Comparison of ENCODE assay signal across 31 cellular contexts in genomic region chr1:931380-932177, GRCh38. TPM values are rescaled to one million over a fixed set of nuclear protein-coding genes. Genes with fewer than 3 reads are reported as not detected.
DNase-seq lines count a peak whose midpoint lies in the region; ATAC-seq, FAIRE-seq and TF ChIP-seq lines count a peak whose summit lies in the region.
"Had no signal": no experiment of that assay in that cellular context is flagged by ENCODE, and none has a peak within 500 bp of the region (broad histone marks: within the 10 kb centered on the region; RNA-seq: fewer than 3 reads in every experiment).

No MANE protein-coding gene starts in this region.

- H3K4me3 ChIP-seq in HepG2 (replicated peaks in 1 of 3; ENCODE audit: insufficient read depth in 1 of 3, low read depth in 2 of 3, low read length in 3 of 3), result no peak overlapping the region
- no peak overlapping the region for H3K4me3 ChIP-seq in right lobe of liver
- H3K4me3 ChIP-seq in Panc1 (ENCODE audit: low read depth in 2 of 2, low read length in 2 of 2), result no peak overlapping the region
- no peak overlapping the region for H3K4me3 ChIP-seq in choroid plexus epithelial cell (ENCODE audit: low read depth, low read length)
- H3K4me3 ChIP-seq: colonic mucosa, gastroesophageal sphincter, mucosa of descending colon, tibial nerve had no signal

- no peak overlapping the region for H2AFZ ChIP-seq in HepG2 (ENCODE audit: low read length)

- TF ChIP-seq CTCF in HepG2 (CRISPR knock-in tag; IDR thresholded peaks at IDR 0.05) (no peak), right lobe of liver (IDR thresholded peaks at IDR 0.05) (no peak), Panc1 (IDR thresholded peaks at IDR 0.05) (no peak; the same call in 1 of the 2 replicates), choroid plexus epithelial cell (conservative IDR thresholded peaks at IDR 0.05; ENCODE audit: low read depth, low read length) (peak; percentile 16), type B pancreatic cell (conservative IDR thresholded peaks at IDR 0.05) (no peak), Calu3 (IDR thresholded peaks at IDR 0.05; ENCODE audit: unreplicated experiment) (no peak)

- no peaks in the 10 kb centered on the region for H3K9me3 ChIP-seq in HepG2 (ENCODE audit: low read length)
- no peaks in the 10 kb centered on the region for H3K9me3 ChIP-seq in right lobe of liver
- H3K9me3 ChIP-seq in Panc1 (ENCODE audit: control insufficient read depth, insufficient read depth, low read depth, low read length), result no peaks in the 10 kb centered on the region
- H3K9me3 ChIP-seq: colonic mucosa, gastroesophageal sphincter, mucosa of descending colon, tibial nerve had no signal

- POLR2A ChIA-PET in HepG2 (lab: Yijun Ruan, JAX), result no interaction called here
- POLR2A ChIA-PET in Panc1 (lab: Charles Lee), result no interaction called here

- no TSS peak for BruUV-seq in HepG2 (replicated peaks; lab: Mats Ljungman, UMichigan)
- no TSS peak for BruUV-seq in Panc1 (replicated peaks; lab: Mats Ljungman, UMichigan)
- no TSS peak for BruUV-seq in Calu3 (replicated peaks; lab: Mats Ljungman, UMichigan)

- TF ChIP-seq POLR2A in HepG2 (IDR thresholded peaks at IDR 0.05; ENCODE audit: insufficient read depth in 1 of 2, low read depth in 2 of 2, low read length in 2 of 2) (no peak), right lobe of liver (IDR thresholded peaks at IDR 0.05) (no peak)

- H3K4me2 ChIP-seq in HepG2 (ENCODE audit: low read depth, low read length), result no peak overlapping the region

- H3K36me3 Mint-ChIP-seq in type B pancreatic cell, result peaks cover under 1% of the 10 kb centered on the region
- peaks cover 11% of the 10 kb centered on the region for H3K36me3 Mint-ChIP-seq in Calu3 (ENCODE audit: insufficient read depth, unreplicated experiment)
- H3K36me3 Mint-ChIP-seq: activated naive CD8-positive, alpha-beta T cell treated with anti-CD3 and anti-CD28 coated beads, Interleukin-2, amount 10 ng/mL, durations not matched to agents 7 days and 5 days; CD8-positive, alpha-beta memory T cell had no signal

- no peak for TF ChIP-seq EP300 in HepG2 (IDR thresholded peaks at IDR 0.05; ENCODE audit: low read depth in 2 of 2, low read length in 2 of 2)
- TF ChIP-seq EP300 in HepG2 (CRISPR knock-in tag; IDR thresholded peaks at IDR 0.05; ENCODE audit: borderline replicate concordance), result no peak

- in situ Hi-C loops in HepG2 (cut with HindIII; ENCODE audit: extremely low pct_ligation_motif_present, low pct_unique_long_range_greater_than_20kb), result no loop called here
- in situ Hi-C loops in Panc1 (cut with HindIII; ENCODE audit: low pct_unique_long_range_greater_than_20kb, low sequenced_read_pairs), result no loop called here

- H3K27ac Mint-ChIP-seq in type B pancreatic cell, result no peak overlapping the region
- H3K27ac Mint-ChIP-seq in Calu3 (ENCODE audit: unreplicated experiment), result no peak overlapping the region
- H3K27ac Mint-ChIP-seq: activated naive CD8-positive, alpha-beta T cell treated with anti-CD3 and anti-CD28 coated beads, Interleukin-2, amount 10 ng/mL, durations not matched to agents 7 days and 5 days; activated T-helper 2 cell treated with anti-CD3 and anti-CD28 coated beads, Interferon-gamma antibody, Interleukin-2, Interleukin-4, amounts not matched to agents 10 μg/mL and 5 μg/mL and 100 μg/mL, durations not matched to agents 14 hours and 24 hours and 36 hours; stimulated activated naive CD8-positive, alpha-beta T cell treated with anti-CD3 and anti-CD28 coated beads, Interleukin-15, amount 100 ng/mL, for 72 hours had no signal

- peak overlapping the region; percentile 45 for H3K4me3 Mint-ChIP-seq in type B pancreatic cell
- H3K4me3 Mint-ChIP-seq in Calu3 (ENCODE audit: low read depth, unreplicated experiment), result no peak overlapping the region
- H3K4me3 Mint-ChIP-seq: activated naive CD8-positive, alpha-beta T cell treated with anti-CD3 and anti-CD28 coated beads, Interleukin-2, amount 10 ng/mL, durations not matched to agents 7 days and 5 days; CD8-positive, alpha-beta memory T cell; stimulated activated naive CD8-positive, alpha-beta T cell treated with anti-CD3 and anti-CD28 coated beads, Interleukin-15, amount 100 ng/mL, for 72 hours had no signal

- H3K36me3 ChIP-seq in HepG2 (replicated peaks in 1 of 2; ENCODE audit: control insufficient read depth in 1 of 2, insufficient read depth in 2 of 2, low read length in 2 of 2), result no peaks in the 10 kb centered on the region
- H3K36me3 ChIP-seq in right lobe of liver, result no peaks in the 10 kb centered on the region
- no peaks in the 10 kb centered on the region for H3K36me3 ChIP-seq in Panc1 (ENCODE audit: control insufficient read depth, insufficient read depth, low read length)
- H3K36me3 ChIP-seq: colonic mucosa, gastroesophageal sphincter, tibial nerve had no signal

- no peaks in the 10 kb centered on the region for H3K79me2 ChIP-seq in HepG2 (ENCODE audit: insufficient read depth, low read length)

- DNase-seq in HepG2 (ENCODE audit: low spot score) (no peak), right lobe of liver (no peak), Panc1 (ENCODE audit: low read depth, low spot score) (no peak), choroid plexus epithelial cell (ENCODE audit: low read depth) (no peak), type B pancreatic cell (ENCODE audit: extremely low spot score, unreplicated experiment) (no peak), AML-193 (lab: John Stamatoyannopoulos, UW) (no peak), Calu3 (no peak)
- DNase-seq: activated CD4-positive, alpha-beta T cell treated with anti-CD3 and anti-CD28 coated beads, Interleukin-2, amount 50 U/mL, for 4 hours; activated CD8-positive, alpha-beta memory T cell treated with anti-CD3 and anti-CD28 coated beads, Interleukin-2, amount 50 U/mL, for 48 hours; activated naive CD8-positive, alpha-beta T cell treated with anti-CD3 and anti-CD28 coated beads, Interleukin-2, amount 10 ng/mL, durations not matched to agents 7 days and 5 days; CD8-positive, alpha-beta memory T cell; colonic mucosa; GF-D8; KBM-7; MM.1S; mucosa of descending colon; NCI-H1417 treated with DMSO at 0.1 percent for 48 hours; NCI-H524; stimulated activated CD4-positive, alpha-beta T cell treated with anti-CD3 and anti-CD28 coated beads, Interleukin-4, amount 100 ng/mL, for 4 hours; stimulated activated naive CD8-positive, alpha-beta T cell treated with anti-CD3 and anti-CD28 coated beads, Interleukin-15, amount 100 ng/mL, for 72 hours; T-helper 2 cell had no signal

- H3K27me3 Mint-ChIP-seq in type B pancreatic cell, result peaks cover 40% of the 10 kb centered on the region
- H3K27me3 Mint-ChIP-seq in Calu3 (ENCODE audit: unreplicated experiment), result peaks cover 69% of the 10 kb centered on the region

- intact Hi-C loops in HepG2 (cut with micrococcal nuclease; ENCODE audit: unreplicated experiment) (no loop called here), right lobe of liver (cut with DNase I) (no loop called here), Panc1 (cut with micrococcal nuclease; ENCODE audit: unreplicated experiment) (no loop called here), Calu3 (cut with micrococcal nuclease; ENCODE audit: unreplicated experiment) (no loop called here)

- H3K4me1 Mint-ChIP-seq in type B pancreatic cell (ENCODE audit: unreplicated experiment) (peaks cover 15% of the 10 kb centered on the region), Calu3 (ENCODE audit: low read depth, unreplicated experiment) (peaks cover 16% of the 10 kb centered on the region)
- H3K4me1 Mint-ChIP-seq: stimulated activated naive CD8-positive, alpha-beta T cell treated with anti-CD3 and anti-CD28 coated beads, Interleukin-15, amount 100 ng/mL, for 72 hours had no signal

- ATAC-seq in HepG2 (peak; percentile 9; the same call in 2 of the 3 replicates), right lobe of liver (no peak), Panc1 (no peak), HG03520 (IDR thresholded peaks at IDR 0.05; ENCODE audit: unreplicated experiment) (no peak)
- ATAC-seq: gastroesophageal sphincter; mucosa of descending colon; sciatic nerve; stimulated activated naive CD8-positive, alpha-beta T cell treated with anti-CD3 and anti-CD28 coated beads, Interleukin-15, amount 100 ng/mL, for 72 hours had no signal

- 23% methylated on average over 11 of the region's 15 CpGs for WGBS in HepG2 (ENCODE audit: low lambda C conversion rate)
- 52% methylated on average over 14 of the region's 15 CpGs for WGBS in right lobe of liver (ENCODE audit: insufficient coverage, low coverage, low lambda C conversion rate, missing lambda C conversion rate)

- no peak for TF ChIP-seq RAD21 in HepG2 (CRISPR knock-in tag; IDR thresholded peaks at IDR 0.05)

- H3K4me1 ChIP-seq in HepG2 (ENCODE audit: insufficient read depth, low read length) (no peaks in the 10 kb centered on the region), right lobe of liver (peaks cover 0 to 6% (median 0%) of the 10 kb centered on the region in 4 donors), Panc1 (ENCODE audit: control insufficient read depth, insufficient read depth, low read length) (peaks cover 39% of the 10 kb centered on the region)
- H3K4me1 ChIP-seq: colonic mucosa had no signal

- no peaks in the 10 kb centered on the region for H3K9me3 Mint-ChIP-seq in type B pancreatic cell
- H3K9me3 Mint-ChIP-seq in Calu3 (ENCODE audit: low read depth, unreplicated experiment), result no peaks in the 10 kb centered on the region
- H3K9me3 Mint-ChIP-seq: activated naive CD8-positive, alpha-beta T cell treated with anti-CD3 and anti-CD28 coated beads, Interleukin-2, amount 10 ng/mL, durations not matched to agents 7 days and 5 days; activated T-helper 2 cell treated with anti-CD3 and anti-CD28 coated beads, Interferon-gamma antibody, Interleukin-2, Interleukin-4, amounts not matched to agents 10 μg/mL and 5 μg/mL and 100 μg/mL, durations not matched to agents 14 hours and 24 hours and 36 hours; CD8-positive, alpha-beta memory T cell; stimulated activated naive CD8-positive, alpha-beta T cell treated with anti-CD3 and anti-CD28 coated beads, Interleukin-15, amount 100 ng/mL, for 72 hours had no signal

- CTCF ChIA-PET in HepG2 (lab: Yijun Ruan, JAX; ENCODE audit: low intra/inter-chr PET ratio, low total read pairs), result no interaction called here
- CTCF ChIA-PET in Panc1 (lab: Charles Lee), result interaction anchor here (0.5 kb wide), 1 partner anchor 27 kb away, joined by 4 read pairs; no protein-coding TSS in a partner anchor
- CTCF ChIA-PET in Calu3 (lab: Charles Lee), result no interaction called here

- no peak for FAIRE-seq in HepG2 (lab: Jason Lieb, UNC)
- FAIRE-seq: endometrium, GM18507, islet of Langerhans had no signal

- H3K27me3 ChIP-seq in HepG2 (ENCODE audit: control insufficient read depth in 1 of 2, insufficient read depth in 2 of 2, low read length in 2 of 2), result peaks cover 36 to 87% of the 10 kb centered on the region in 2 experiments
- H3K27me3 ChIP-seq in right lobe of liver, result no peaks in the 10 kb centered on the region
- no peaks in the 10 kb centered on the region for H3K27me3 ChIP-seq in Panc1 (ENCODE audit: control insufficient read depth, insufficient read depth, low read length)

- no peaks in the 10 kb centered on the region for H4K20me1 ChIP-seq in HepG2 (ENCODE audit: insufficient read depth, low read length)

- H3K27ac ChIP-seq in HepG2 (ENCODE audit: extremely low read length, insufficient read depth, low read length), result no peak overlapping the region
- H3K27ac ChIP-seq in right lobe of liver, result no peak overlapping the region
- peak overlapping the region; percentile 29; the same call in 1 of the 2 replicates for H3K27ac ChIP-seq in Panc1 (ENCODE audit: low read length)
- H3K27ac ChIP-seq: colonic mucosa, gastroesophageal sphincter, tibial nerve had no signal

- H3K9ac ChIP-seq in HepG2 (ENCODE audit: insufficient read depth, low read depth, low read length), result no peak overlapping the region

RNA-seq across cellular contexts. Expression of gene SAMD11, which starts 7.9 kb away (rescaled TPM):
- total RNA-seq in HepG2 (2016; rRNA removed; fragmentation: Illumina TruSeq; extraction: Trizol), result 0.11 TPM in 1 of 2 replicates, not detected in the other
- total RNA-seq in HepG2 (2016; cell fraction: cytosol; rRNA removed; fragmentation: Illumina TruSeq; extraction: Trizol; ENCODE audit: low read depth), result not detected in 2 replicates
- 0.13 TPM in 1 of 2 replicates, not detected in the other for total RNA-seq in HepG2 (2016; cell fraction: insoluble cytoplasmic fraction; rRNA removed; fragmentation: Illumina TruSeq; extraction: Trizol)
- not detected in 2 replicates for total RNA-seq in HepG2 (2016; cell fraction: membrane; rRNA removed; fragmentation: Illumina TruSeq; extraction: Trizol)
- not detected in 2 replicates for total RNA-seq in HepG2 (2016; cell fraction: nucleus; rRNA removed; fragmentation: Illumina TruSeq; extraction: Trizol)
- 0.09 TPM in 1 of 2 replicates, not detected in the other for polyA plus RNA-seq in HepG2 (2011; rRNA removed)
- polyA plus RNA-seq in HepG2 (2011; cell fraction: cytosol; rRNA removed), result 0.09 and 0.24 TPM in 2 replicates
- polyA plus RNA-seq in HepG2 (2011; cell fraction: nucleus; rRNA removed), result 0.10 and 0.37 TPM in 2 replicates
- polyA plus RNA-seq in HepG2 (2012), result not detected in 2 replicates
- polyA plus RNA-seq in HepG2 (2016; cell fraction: cytosol; fragmentation: Illumina TruSeq; extraction: Trizol; ENCODE audit: low read depth), result not detected in 2 replicates
- not detected in 2 replicates for polyA plus RNA-seq in HepG2 (2016; cell fraction: insoluble cytoplasmic fraction; fragmentation: Illumina TruSeq; extraction: Trizol; ENCODE audit: low read depth)
- not detected in 2 replicates for polyA plus RNA-seq in HepG2 (2016; cell fraction: membrane; fragmentation: Illumina TruSeq; extraction: Trizol; ENCODE audit: low read depth)
- polyA plus RNA-seq in HepG2 (2016; cell fraction: nucleus; fragmentation: Illumina TruSeq; extraction: Trizol; ENCODE audit: insufficient read depth, low read depth), result not detected in 2 replicates
- 19.7 TPM in 1 of 2 replicates, not detected in the other for polyA minus RNA-seq in HepG2 (2011; rRNA and poly(A)+ RNA removed; ENCODE audit: low replicate concordance)
- 0.99 and 1.4 TPM in 2 replicates for polyA minus RNA-seq in HepG2 (2011; cell fraction: cytosol; rRNA and poly(A)+ RNA removed)
- 1.2 TPM in 1 of 2 replicates, not detected in the other for polyA minus RNA-seq in HepG2 (2011; cell fraction: nucleus; rRNA and poly(A)+ RNA removed)
- 1 to 10 TPM; 2.1 to 4.3 (median 3.7) TPM for total RNA-seq in right lobe of liver
- total RNA-seq in Panc1 (2021; ENCODE audit: unreplicated experiment), result 51.8 TPM
- polyA plus RNA-seq in Panc1 (2012; ENCODE audit: insufficient read length), result 50.7 TPM
- total RNA-seq in type B pancreatic cell (ENCODE audit: low replicate concordance), result 13.1 and 50.5 TPM in 2 replicates
- 0.27 and 0.54 TPM in 2 replicates for total RNA-seq in Calu3 (2022)
- total RNA-seq: activated T-helper 2 cell treated with anti-CD3 and anti-CD28 coated beads, Interferon-gamma antibody, Interleukin-2, Interleukin-4, amounts not matched to agents 10 μg/mL and 5 μg/mL and 100 μg/mL, durations not matched to agents 14 hours and 24 hours and 36 hours; CD8-positive, alpha-beta memory T cell; SK-MEL-5 had no signal

RNA-seq across cellular contexts. Expression of gene NOC2L, which starts 27.5 kb away (rescaled TPM):
- 91.6 and 103 TPM in 2 replicates for total RNA-seq in HepG2 (2016; rRNA removed; fragmentation: Illumina TruSeq; extraction: Trizol)
- total RNA-seq in HepG2 (2016; cell fraction: cytosol; rRNA removed; fragmentation: Illumina TruSeq; extraction: Trizol; ENCODE audit: low read depth), result 14.1 and 16.1 TPM in 2 replicates
- total RNA-seq in HepG2 (2016; cell fraction: insoluble cytoplasmic fraction; rRNA removed; fragmentation: Illumina TruSeq; extraction: Trizol), result 81.2 and 109 TPM in 2 replicates
- 22.9 and 27.1 TPM in 2 replicates for total RNA-seq in HepG2 (2016; cell fraction: membrane; rRNA removed; fragmentation: Illumina TruSeq; extraction: Trizol)
- 53.2 and 63.8 TPM in 2 replicates for total RNA-seq in HepG2 (2016; cell fraction: nucleus; rRNA removed; fragmentation: Illumina TruSeq; extraction: Trizol)
- 32.0 and 40.5 TPM in 2 replicates for polyA plus RNA-seq in HepG2 (2011; rRNA removed)
- polyA plus RNA-seq in HepG2 (2011; cell fraction: cytosol; rRNA removed), result 33.6 and 44.6 TPM in 2 replicates
- 85.2 and 96.0 TPM in 2 replicates for polyA plus RNA-seq in HepG2 (2011; cell fraction: nucleus; rRNA removed)
- 41.8 and 44.3 TPM in 2 replicates for polyA plus RNA-seq in HepG2 (2012)
- polyA plus RNA-seq in HepG2 (2016; cell fraction: cytosol; fragmentation: Illumina TruSeq; extraction: Trizol; ENCODE audit: low read depth), result 5.1 and 6.4 TPM in 2 replicates
- polyA plus RNA-seq in HepG2 (2016; cell fraction: insoluble cytoplasmic fraction; fragmentation: Illumina TruSeq; extraction: Trizol; ENCODE audit: low read depth), result 69.1 and 81.1 TPM in 2 replicates
- polyA plus RNA-seq in HepG2 (2016; cell fraction: membrane; fragmentation: Illumina TruSeq; extraction: Trizol; ENCODE audit: low read depth), result 9.8 and 11.1 TPM in 2 replicates
- polyA plus RNA-seq in HepG2 (2016; cell fraction: nucleus; fragmentation: Illumina TruSeq; extraction: Trizol; ENCODE audit: insufficient read depth, low read depth), result 108 and 110 TPM in 2 replicates
- polyA minus RNA-seq in HepG2 (2011; rRNA and poly(A)+ RNA removed; ENCODE audit: low replicate concordance), result 118 and 166 TPM in 2 replicates
- polyA minus RNA-seq in HepG2 (2011; cell fraction: cytosol; rRNA and poly(A)+ RNA removed), result 43.1 and 44.0 TPM in 2 replicates
- 18.8 and 20.1 TPM in 2 replicates for polyA minus RNA-seq in HepG2 (2011; cell fraction: nucleus; rRNA and poly(A)+ RNA removed)
- total RNA-seq in right lobe of liver, result 10 to 100 TPM; 28.9 to 36.8 (median 30.2) TPM
- 193 TPM for total RNA-seq in Panc1 (2021; ENCODE audit: unreplicated experiment)
- polyA plus RNA-seq in Panc1 (2012; ENCODE audit: insufficient read length), result 179 TPM
- 75.1 and 87.2 TPM in 2 replicates for total RNA-seq in type B pancreatic cell (ENCODE audit: low replicate concordance)
- 98.6 and 107 TPM in 2 replicates for total RNA-seq in Calu3 (2022)

RNA-seq across cellular contexts. Expression of gene KLHL17, which starts 28.8 kb away (rescaled TPM):
- 2.8 and 9.3 TPM in 2 replicates for total RNA-seq in HepG2 (2016; rRNA removed; fragmentation: Illumina TruSeq; extraction: Trizol)
- total RNA-seq in HepG2 (2016; cell fraction: cytosol; rRNA removed; fragmentation: Illumina TruSeq; extraction: Trizol; ENCODE audit: low read depth), result 4.5 and 5.0 TPM in 2 replicates
- total RNA-seq in HepG2 (2016; cell fraction: insoluble cytoplasmic fraction; rRNA removed; fragmentation: Illumina TruSeq; extraction: Trizol), result 2.4 and 10.3 TPM in 2 replicates
- total RNA-seq in HepG2 (2016; cell fraction: membrane; rRNA removed; fragmentation: Illumina TruSeq; extraction: Trizol), result 2.6 and 2.8 TPM in 2 replicates
- 14.8 and 15.9 TPM in 2 replicates for total RNA-seq in HepG2 (2016; cell fraction: nucleus; rRNA removed; fragmentation: Illumina TruSeq; extraction: Trizol)
- 24.7 and 31.4 TPM in 2 replicates for polyA plus RNA-seq in HepG2 (2011; rRNA removed)
- 6.8 and 12.3 TPM in 2 replicates for polyA plus RNA-seq in HepG2 (2011; cell fraction: cytosol; rRNA removed)
- 590 and 778 TPM in 2 replicates for polyA plus RNA-seq in HepG2 (2011; cell fraction: nucleus; rRNA removed)
- polyA plus RNA-seq in HepG2 (2012), result 11.7 and 19.1 TPM in 2 replicates
- 1.1 and 1.3 TPM in 2 replicates for polyA plus RNA-seq in HepG2 (2016; cell fraction: cytosol; fragmentation: Illumina TruSeq; extraction: Trizol; ENCODE audit: low read depth)
- 3.4 and 3.7 TPM in 2 replicates for polyA plus RNA-seq in HepG2 (2016; cell fraction: insoluble cytoplasmic fraction; fragmentation: Illumina TruSeq; extraction: Trizol; ENCODE audit: low read depth)
- polyA plus RNA-seq in HepG2 (2016; cell fraction: membrane; fragmentation: Illumina TruSeq; extraction: Trizol; ENCODE audit: low read depth), result 1.9 and 2.4 TPM in 2 replicates
- polyA plus RNA-seq in HepG2 (2016; cell fraction: nucleus; fragmentation: Illumina TruSeq; extraction: Trizol; ENCODE audit: insufficient read depth, low read depth), result 71.9 and 74.8 TPM in 2 replicates
- 4.3 and 19.5 TPM in 2 replicates for polyA minus RNA-seq in HepG2 (2011; rRNA and poly(A)+ RNA removed; ENCODE audit: low replicate concordance)
- 4.6 and 4.9 TPM in 2 replicates for polyA minus RNA-seq in HepG2 (2011; cell fraction: cytosol; rRNA and poly(A)+ RNA removed)
- polyA minus RNA-seq in HepG2 (2011; cell fraction: nucleus; rRNA and poly(A)+ RNA removed), result 24.9 and 31.0 TPM in 2 replicates
- total RNA-seq in right lobe of liver, result 1 to 10 TPM; 1.9 to 6.7 (median 4.3) TPM
- 58.8 TPM for total RNA-seq in Panc1 (2021; ENCODE audit: unreplicated experiment)
- polyA plus RNA-seq in Panc1 (2012; ENCODE audit: insufficient read length), result 82.0 TPM
- 31.5 and 42.2 TPM in 2 replicates for total RNA-seq in type B pancreatic cell (ENCODE audit: low replicate concordance)
- total RNA-seq in Calu3 (2022), result 27.1 and 27.8 TPM in 2 replicates

RNA-seq across cellular contexts. Expression of gene PLEKHN1, which starts 34.7 kb away (rescaled TPM):
- total RNA-seq in HepG2 (2016; rRNA removed; fragmentation: Illumina TruSeq; extraction: Trizol) (0.21 and 0.42 TPM in 2 replicates), right lobe of liver (1 to 10 TPM in 1 of 6 experiments, under 1 TPM in 4, not detected in 1; 0.11 to 2.4 (median 0.26) TPM), Panc1 (2021; ENCODE audit: unreplicated experiment) (9.8 TPM), type B pancreatic cell (ENCODE audit: low replicate concordance) (6.4 and 16.7 TPM in 2 replicates), Calu3 (2022) (11.9 and 16.2 TPM in 2 replicates)
- not detected in 2 replicates for total RNA-seq in HepG2 (2016; cell fraction: cytosol; rRNA removed; fragmentation: Illumina TruSeq; extraction: Trizol; ENCODE audit: low read depth)
- 0.31 and 0.48 TPM in 2 replicates for total RNA-seq in HepG2 (2016; cell fraction: insoluble cytoplasmic fraction; rRNA removed; fragmentation: Illumina TruSeq; extraction: Trizol)
- 0.15 and 0.17 TPM in 2 replicates for total RNA-seq in HepG2 (2016; cell fraction: membrane; rRNA removed; fragmentation: Illumina TruSeq; extraction: Trizol)
- 0.59 and 0.63 TPM in 2 replicates for total RNA-seq in HepG2 (2016; cell fraction: nucleus; rRNA removed; fragmentation: Illumina TruSeq; extraction: Trizol)
- polyA plus RNA-seq in HepG2 (2011; rRNA removed), result 0.58 and 0.59 TPM in 2 replicates
- polyA plus RNA-seq in HepG2 (2011; cell fraction: cytosol; rRNA removed), result 0.13 and 0.23 TPM in 2 replicates
- 13.2 and 15.5 TPM in 2 replicates for polyA plus RNA-seq in HepG2 (2011; cell fraction: nucleus; rRNA removed)
- polyA plus RNA-seq in HepG2 (2012), result 0.51 and 0.55 TPM in 2 replicates
- polyA plus RNA-seq in HepG2 (2016; cell fraction: cytosol; fragmentation: Illumina TruSeq; extraction: Trizol; ENCODE audit: low read depth), result 0.05 and 0.09 TPM in 2 replicates
- polyA plus RNA-seq in HepG2 (2016; cell fraction: insoluble cytoplasmic fraction; fragmentation: Illumina TruSeq; extraction: Trizol; ENCODE audit: low read depth), result 0.29 and 0.48 TPM in 2 replicates
- 0.13 and 0.29 TPM in 2 replicates for polyA plus RNA-seq in HepG2 (2016; cell fraction: membrane; fragmentation: Illumina TruSeq; extraction: Trizol; ENCODE audit: low read depth)
- polyA plus RNA-seq in HepG2 (2016; cell fraction: nucleus; fragmentation: Illumina TruSeq; extraction: Trizol; ENCODE audit: insufficient read depth, low read depth), result 2.6 and 2.7 TPM in 2 replicates
- polyA minus RNA-seq in HepG2 (2011; rRNA and poly(A)+ RNA removed; ENCODE audit: low replicate concordance), result 0.26 and 0.54 TPM in 2 replicates
- polyA minus RNA-seq in HepG2 (2011; cell fraction: cytosol; rRNA and poly(A)+ RNA removed), result 0.53 TPM in 1 of 2 replicates, not detected in the other
- polyA minus RNA-seq in HepG2 (2011; cell fraction: nucleus; rRNA and poly(A)+ RNA removed), result 1.8 and 1.9 TPM in 2 replicates
- 12.0 TPM for polyA plus RNA-seq in Panc1 (2012; ENCODE audit: insufficient read length)

RNA-seq across cellular contexts. Expression of gene PERM1, which starts 50.3 kb away (rescaled TPM):
- total RNA-seq in HepG2 (2016; rRNA removed; fragmentation: Illumina TruSeq; extraction: Trizol), result 0.04 TPM in 1 of 2 replicates, not detected in the other
- not detected in 2 replicates for total RNA-seq in HepG2 (2016; cell fraction: cytosol; rRNA removed; fragmentation: Illumina TruSeq; extraction: Trizol; ENCODE audit: low read depth)
- not detected in 2 replicates for total RNA-seq in HepG2 (2016; cell fraction: insoluble cytoplasmic fraction; rRNA removed; fragmentation: Illumina TruSeq; extraction: Trizol)
- total RNA-seq in HepG2 (2016; cell fraction: membrane; rRNA removed; fragmentation: Illumina TruSeq; extraction: Trizol), result not detected in 2 replicates
- total RNA-seq in HepG2 (2016; cell fraction: nucleus; rRNA removed; fragmentation: Illumina TruSeq; extraction: Trizol), result not detected in 2 replicates
- 0.29 and 0.38 TPM in 2 replicates for polyA plus RNA-seq in HepG2 (2011; rRNA removed)
- 0.17 and 0.32 TPM in 2 replicates for polyA plus RNA-seq in HepG2 (2011; cell fraction: cytosol; rRNA removed)
- polyA plus RNA-seq in HepG2 (2011; cell fraction: nucleus; rRNA removed), result 2.3 and 2.6 TPM in 2 replicates
- 0.44 TPM in 2 replicates for polyA plus RNA-seq in HepG2 (2012)
- polyA plus RNA-seq in HepG2 (2016; cell fraction: cytosol; fragmentation: Illumina TruSeq; extraction: Trizol; ENCODE audit: low read depth), result not detected in 2 replicates
- not detected in 2 replicates for polyA plus RNA-seq in HepG2 (2016; cell fraction: insoluble cytoplasmic fraction; fragmentation: Illumina TruSeq; extraction: Trizol; ENCODE audit: low read depth)
- polyA plus RNA-seq in HepG2 (2016; cell fraction: membrane; fragmentation: Illumina TruSeq; extraction: Trizol; ENCODE audit: low read depth), result not detected in 2 replicates
- polyA plus RNA-seq in HepG2 (2016; cell fraction: nucleus; fragmentation: Illumina TruSeq; extraction: Trizol; ENCODE audit: insufficient read depth, low read depth), result not detected in 2 replicates
- polyA minus RNA-seq in HepG2 (2011; rRNA and poly(A)+ RNA removed; ENCODE audit: low replicate concordance), result 0.09 and 2.7 TPM in 2 replicates
- 0.44 and 0.59 TPM in 2 replicates for polyA minus RNA-seq in HepG2 (2011; cell fraction: cytosol; rRNA and poly(A)+ RNA removed)
- polyA minus RNA-seq in HepG2 (2011; cell fraction: nucleus; rRNA and poly(A)+ RNA removed), result 0.99 and 1.2 TPM in 2 replicates
- total RNA-seq in right lobe of liver, result under 1 TPM in 4 of 6 experiments, not detected in 2; 0.18 to 0.46 (median 0.28) TPM
- 1.5 TPM for total RNA-seq in Panc1 (2021; ENCODE audit: unreplicated experiment)
- 4.7 TPM for polyA plus RNA-seq in Panc1 (2012; ENCODE audit: insufficient read length)
- total RNA-seq in type B pancreatic cell (ENCODE audit: low replicate concordance), result 0.34 and 0.62 TPM in 2 replicates
- not detected in 2 replicates for total RNA-seq in Calu3 (2022)
- total RNA-seq: activated naive CD8-positive, alpha-beta T cell treated with anti-CD3 and anti-CD28 coated beads, Interleukin-2, amount 10 ng/mL, durations not matched to agents 7 days and 5 days; activated T-helper 2 cell treated with anti-CD3 and anti-CD28 coated beads, Interferon-gamma antibody, Interleukin-2, Interleukin-4, amounts not matched to agents 10 μg/mL and 5 μg/mL and 100 μg/mL, durations not matched to agents 14 hours and 24 hours and 36 hours; CD8-positive, alpha-beta memory T cell; colonic mucosa; sciatic nerve had no signal
- polyA plus RNA-seq: CD8-positive, alpha-beta memory T cell; neural cell had no signal
